Comparison of ENCODE assay signal across 20 cellular contexts in the genomic region with DNA sequence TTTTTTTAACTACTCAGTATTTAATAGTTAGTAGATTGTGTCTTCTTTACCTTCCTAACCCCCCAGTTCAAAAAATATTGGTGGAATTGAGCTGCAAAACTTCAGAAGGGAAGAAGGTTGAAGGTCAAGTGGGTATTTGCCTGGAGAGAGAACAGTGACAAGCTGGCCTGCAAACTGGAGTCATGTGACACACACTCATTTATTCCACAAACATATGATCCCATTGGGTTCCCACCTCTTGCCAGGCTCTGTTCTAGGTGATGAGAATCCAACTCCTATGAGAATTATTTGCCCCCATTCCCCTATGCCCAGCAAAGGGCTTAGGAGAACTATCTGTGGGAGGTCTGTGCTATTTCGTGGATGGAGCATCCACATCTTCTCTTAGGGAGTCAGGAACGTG. TPM values are rescaled to one million over a fixed set of nuclear protein-coding genes. Genes with fewer than 3 reads are reported as not detected.
DNase-seq lines count a peak whose midpoint lies in the region; ATAC-seq and TF ChIP-seq lines count a peak whose summit lies in the region.
"Had no signal": no experiment of that assay in that cellular context is flagged by ENCODE, and none has a peak within 500 bp of the region (broad histone marks: within the 10 kb centered on the region; RNA-seq: fewer than 3 reads in every experiment).

No MANE protein-coding gene starts in this region.

- H3K4me1 ChIP-seq in left ventricle myocardium inferior, result peaks cover 69% of the 10 kb centered on the region
- H3K4me1 ChIP-seq in endodermal cell (ENCODE audit: control insufficient read depth, insufficient read depth, low read length), result peaks cover 12% of the 10 kb centered on the region
- peaks cover 0 to 71% (median 52%) of the 10 kb centered on the region in 4 donors for H3K4me1 ChIP-seq in tibial artery

- intact Hi-C loops in left ventricle myocardium inferior (cut with micrococcal nuclease) (no loop called here), cardiac septum (cut with DNase I) (no loop called here), tibial artery (cut with DNase I; ENCODE audit: low total_unique reads) (no loop called here)

- TF ChIP-seq CTCF in left ventricle myocardium inferior (IDR thresholded peaks at IDR 0.05; ENCODE audit: borderline replicate concordance) (no peak), endodermal cell (conservative IDR thresholded peaks at IDR 0.05) (no peak), neural crest cell (conservative IDR thresholded peaks at IDR 0.05) (no peak), tibial artery (IDR thresholded peaks at IDR 0.05) (no peak)

- H3K27me3 Mint-ChIP-seq in endodermal cell (ENCODE audit: insufficient read depth) (no peaks in the 10 kb centered on the region), neural crest cell (ENCODE audit: low read depth) (peaks cover 8% of the 10 kb centered on the region)

- H3K4me1 Mint-ChIP-seq in endodermal cell (peaks cover 28% of the 10 kb centered on the region), neural crest cell (peaks cover 26% of the 10 kb centered on the region)

- H3K9me3 ChIP-seq in left ventricle myocardium inferior (replicated peaks), result no peaks in the 10 kb centered on the region
- H3K9me3 ChIP-seq in endodermal cell (ENCODE audit: control insufficient read depth, low read length), result no peaks in the 10 kb centered on the region
- no peaks in the 10 kb centered on the region for H3K9me3 ChIP-seq in tibial artery
- H3K9me3 ChIP-seq: A549 had no signal

- ATAC-seq in GM21367 (IDR thresholded peaks at IDR 0.05; ENCODE audit: unreplicated experiment) (no peak), GM18873 (IDR thresholded peaks at IDR 0.05; ENCODE audit: low FRiP score, unreplicated experiment) (no peak)
- ATAC-seq: A549, GM12878, Panc1 had no signal

- H3K4me3 Mint-ChIP-seq in endodermal cell (peak overlapping the region; percentile 13), neural crest cell (peak overlapping the region; percentile 43)

- no peaks in the 10 kb centered on the region for H3K27me3 ChIP-seq in left ventricle myocardium inferior (ENCODE audit: low read depth)
- H3K27me3 ChIP-seq in endodermal cell (ENCODE audit: control insufficient read depth, insufficient read depth, low read length, poor library complexity, severe bottlenecking), result no peaks in the 10 kb centered on the region
- no peaks in the 10 kb centered on the region for H3K27me3 ChIP-seq in tibial artery

- 71% methylated on average over 2 of the region's 2 CpGs; no CpG with 5 or more reads in 1 of the 2 experiments for WGBS in endodermal cell (ENCODE audit: insufficient coverage in 1 of 2, insufficient read length in 1 of 2), 2 experiments

- H3K36me3 ChIP-seq in left ventricle myocardium inferior (no peaks in the 10 kb centered on the region), endodermal cell (ENCODE audit: control insufficient read depth, insufficient read depth, low read length) (no peaks in the 10 kb centered on the region), tibial artery (peaks cover 4 to 11% (median 8%) of the 10 kb centered on the region in 3 donors)

- no peak overlapping the region for H3K9ac ChIP-seq in endodermal cell (ENCODE audit: extremely low read depth, low read length, poor library complexity, severe bottlenecking)

- H3K4me3 ChIP-seq in left ventricle myocardium inferior (no peak overlapping the region), endodermal cell (ENCODE audit: low read length) (no peak overlapping the region), tibial artery (no peak overlapping the region)
- H3K4me3 ChIP-seq: A549, GM12878 had no signal

- DNase-seq in left ventricle myocardium inferior (no peak), cardiac septum (ENCODE audit: low spot score) (no peak), endodermal cell (no peak), neural crest cell (ENCODE audit: low read depth, low spot score) (no peak), tibial artery (peak in 1 of 2 donors; percentile 50), NCI-H345 (lab: John Stamatoyannopoulos, UW) (no peak)
- DNase-seq: DMS153, NCI-H1092, NCI-H1694, NCI-H2107, NCI-H82, SHP77 treated with DMSO at 0.1 percent for 48 hours had no signal

- H3K36me3 Mint-ChIP-seq in endodermal cell (ENCODE audit: low read depth) (no peaks in the 10 kb centered on the region), neural crest cell (ENCODE audit: low read depth) (no peaks in the 10 kb centered on the region)

- H3K9me3 Mint-ChIP-seq in endodermal cell (no peaks in the 10 kb centered on the region), neural crest cell (no peaks in the 10 kb centered on the region)

- H3K27ac ChIP-seq in left ventricle myocardium inferior (replicated peaks), result peak overlapping the region; percentile 81
- H3K27ac ChIP-seq in endodermal cell (ENCODE audit: low read depth, low read length), result no peak overlapping the region
- H3K27ac ChIP-seq in tibial artery, result peak overlapping the region; percentile 60 to 95
- H3K27ac ChIP-seq: A549, C4-2B had no signal

- H3K27ac Mint-ChIP-seq in endodermal cell (peak overlapping the region; percentile 23), neural crest cell (ENCODE audit: unreplicated experiment) (no peak overlapping the region)

RNA-seq across cellular contexts. Expression of gene PEF1, which starts 3.5 kb away (rescaled TPM):
- total RNA-seq in left ventricle myocardium inferior (36.4 TPM), cardiac septum (55.1 TPM), endodermal cell (10 to 100 TPM; 51.4 to 59.1 TPM), neural crest cell (49.0 and 52.4 TPM in 2 replicates)
- 60.4 TPM for polyA plus RNA-seq in endodermal cell (2013, experiment 1 of 2)
- polyA plus RNA-seq in endodermal cell (2013, experiment 2 of 2), result 61.7 TPM

RNA-seq across cellular contexts. Expression of gene HCRTR1, which starts 30.7 kb away (rescaled TPM):
- total RNA-seq in left ventricle myocardium inferior (0.44 TPM), cardiac septum (not detected), endodermal cell (not detected), neural crest cell (0.23 TPM in 1 of 2 replicates, not detected in the other)
- 0.28 TPM for polyA plus RNA-seq in endodermal cell (2013, experiment 1 of 2)
- polyA plus RNA-seq in endodermal cell (2013, experiment 2 of 2), result not detected
- total RNA-seq: GM12878, HT-29, NCI-H460 had no signal
- polyA plus RNA-seq: A549, GM12878 had no signal

RNA-seq across cellular contexts. Expression of gene COL16A1, which starts 55.6 kb away (rescaled TPM):
- total RNA-seq in left ventricle myocardium inferior (18.3 TPM), cardiac septum (45.9 TPM), endodermal cell (1 to 10 TPM; 7.4 to 9.9 TPM), neural crest cell (0.72 and 0.80 TPM in 2 replicates)
- polyA plus RNA-seq in endodermal cell (2013, experiment 1 of 2), result 3.6 TPM
- polyA plus RNA-seq in endodermal cell (2013, experiment 2 of 2), result 2.7 TPM
